In genomic region chr14:77746064-77746463, GRCh38 we compare ENCODE assay signal across 20 cellular contexts.
"Had no signal": no experiment of that assay in that cellular context is flagged by ENCODE, and none has a peak within 500 bp of the region (broad histone marks: within the 10 kb centered on the region; RNA-seq: fewer than 3 reads in every experiment).

No MANE protein-coding gene starts in this region.

- ATAC-seq: activated CD8-positive, alpha-beta T cell treated with anti-CD3 and anti-CD28 coated beads, Interleukin-2, amount 10 ng/mL, durations not matched to agents 7 days and 5 days; gastroesophageal sphincter; heart right ventricle; stimulated activated naive CD8-positive, alpha-beta T cell treated with anti-CD3 and anti-CD28 coated beads, Interleukin-15, amount 100 ng/mL, for 72 hours; upper lobe of right lung; WTC11 had no signal

- H3K27ac Mint-ChIP-seq: activated CD8-positive, alpha-beta T cell treated with anti-CD3 and anti-CD28 coated beads, Interleukin-2, amount 10 ng/mL, durations not matched to agents 7 days and 5 days; endodermal cell; neural progenitor cell; T-helper 1 cell treated with Interleukin-12 subunit alpha and Interleukin-12 subunit beta and Interleukin-4 antibody, amounts not matched to agents 30 μg/mL and 1 μg/mL, for 36 hours; WTC11 had no signal

- H3K9ac ChIP-seq: neural progenitor cell had no signal

- H3K27ac ChIP-seq: gastroesophageal sphincter, heart right ventricle, neural progenitor cell, pancreas, sigmoid colon, spleen, testis, upper lobe of right lung had no signal

- DNase-seq: activated CD4-positive, alpha-beta T cell treated with anti-CD3 and anti-CD28 coated beads for 4 hours; activated CD8-positive, alpha-beta memory T cell treated with anti-CD3 and anti-CD28 coated beads, Interleukin-2, amount 50 U/mL, for 4 hours; activated CD8-positive, alpha-beta T cell treated with anti-CD3 and anti-CD28 coated beads, Interleukin-2, amount 10 ng/mL, durations not matched to agents 7 days and 5 days; activated naive CD4-positive, alpha-beta T cell; aorta; endodermal cell; erythroblast; heart right ventricle; midbrain; pancreas; sigmoid colon; spleen; stimulated activated naive CD8-positive, alpha-beta T cell treated with anti-CD3 and anti-CD28 coated beads, Interleukin-15, amount 100 ng/mL, for 72 hours; testis; upper lobe of right lung had no signal

- H3K4me3 ChIP-seq: gastroesophageal sphincter, heart right ventricle, lung, neural progenitor cell, pancreas, sigmoid colon, spleen, testis, upper lobe of right lung had no signal

- H3K27me3 ChIP-seq: gastroesophageal sphincter, heart right ventricle, neural progenitor cell, pancreas, sigmoid colon, spleen, testis, upper lobe of right lung had no signal

- H3K4me2 ChIP-seq: neural progenitor cell had no signal

- H3K9me3 ChIP-seq: gastroesophageal sphincter, heart right ventricle, pancreas, sigmoid colon, spleen, testis, upper lobe of right lung had no signal

- H2AFZ ChIP-seq: neural progenitor cell had no signal

- H3K4me1 Mint-ChIP-seq: endodermal cell, neural progenitor cell, WTC11 had no signal

- H3K4me3 Mint-ChIP-seq: activated CD8-positive, alpha-beta T cell treated with anti-CD3 and anti-CD28 coated beads, Interleukin-2, amount 10 ng/mL, durations not matched to agents 7 days and 5 days; endodermal cell; neural progenitor cell; stimulated activated naive CD8-positive, alpha-beta T cell treated with anti-CD3 and anti-CD28 coated beads, Interleukin-15, amount 100 ng/mL, for 72 hours; T-helper 1 cell treated with Interleukin-12 subunit alpha and Interleukin-12 subunit beta and Interleukin-4 antibody, amounts not matched to agents 30 μg/mL and 1 μg/mL, for 36 hours; WTC11 had no signal

- H3K4me1 ChIP-seq: gastroesophageal sphincter, neural progenitor cell, pancreas, sigmoid colon, testis, upper lobe of right lung had no signal

- H3K9me3 Mint-ChIP-seq: neural progenitor cell; stimulated activated naive CD8-positive, alpha-beta T cell treated with anti-CD3 and anti-CD28 coated beads, Interleukin-15, amount 100 ng/mL, for 72 hours; T-helper 1 cell treated with Interleukin-12 subunit alpha and Interleukin-12 subunit beta and Interleukin-4 antibody, amounts not matched to agents 30 μg/mL and 1 μg/mL, for 36 hours had no signal

- H3K27me3 Mint-ChIP-seq: stimulated activated naive CD8-positive, alpha-beta T cell treated with anti-CD3 and anti-CD28 coated beads, Interleukin-15, amount 100 ng/mL, for 72 hours had no signal
